Comparison of ENCODE assay signal across 21 cellular contexts in the genomic region with DNA sequence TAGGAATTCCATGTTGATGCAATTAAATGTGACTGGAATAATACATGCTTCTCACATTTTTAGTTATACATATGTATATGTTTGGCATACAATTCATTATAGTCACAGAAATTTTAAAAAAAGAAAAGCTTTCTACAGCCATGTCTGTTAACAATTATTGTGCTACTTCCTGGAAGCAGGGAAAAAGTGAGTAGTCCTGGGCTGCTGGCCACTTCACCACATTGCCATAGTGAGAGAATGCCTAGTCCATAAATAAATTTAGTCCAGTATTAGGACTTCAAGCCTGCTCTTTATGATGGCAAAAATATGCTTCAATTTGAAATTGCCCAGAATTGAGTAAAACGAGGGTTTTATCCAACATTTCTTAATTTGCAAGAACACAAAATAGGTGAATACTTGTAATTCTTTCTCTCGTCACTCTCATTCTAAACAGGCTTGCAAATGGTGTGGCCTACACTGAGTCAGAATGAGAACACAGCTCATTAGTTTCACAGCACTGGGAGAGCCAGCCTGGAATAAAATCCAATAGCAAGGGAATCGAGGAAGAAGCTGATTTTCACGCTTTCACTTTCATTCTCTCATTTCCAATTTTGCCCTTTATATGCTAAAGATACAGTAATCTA.
DNase-seq lines count a peak whose midpoint lies in the region; ATAC-seq and TF ChIP-seq lines count a peak whose summit lies in the region.
"Had no signal": no experiment of that assay in that cellular context is flagged by ENCODE, and none has a peak within 500 bp of the region (broad histone marks: within the 10 kb centered on the region; RNA-seq: fewer than 3 reads in every experiment).

No MANE protein-coding gene starts in this region.

- H2AFZ ChIP-seq in MM.1S (ENCODE audit: low read length) = no peak overlapping the region
- H2AFZ ChIP-seq: GM23338 had no signal

- no peaks in the 10 kb centered on the region for H3K27me3 ChIP-seq in MM.1S (replicated peaks; ENCODE audit: insufficient read depth, low read length)
- H3K27me3 ChIP-seq: BLaER1 had no signal

- H3K9me3 Mint-ChIP-seq in activated T-cell treated with anti-CD3 and anti-CD28 coated beads, Interleukin-2, amount 50 U/mL, for 4 hours = no peaks in the 10 kb centered on the region
- H3K9me3 Mint-ChIP-seq: activated B cell treated with CpG ODN at 0.5 μM for 24 hours; GM23338; natural killer cell; stimulated activated naive B cell treated with anti-CD40 and anti-IgM and Interleukin-4, amounts not matched to agents 10 μg/mL and 1 μg/mL and 100 μg/mL, for 72 hours had no signal

- H4K20me1 ChIP-seq in MM.1S (ENCODE audit: insufficient read depth, low read length) = no peaks in the 10 kb centered on the region
- H4K20me1 ChIP-seq: BLaER1 had no signal

- no peak overlapping the region for H3K27ac ChIP-seq in MM.1S (ENCODE audit: low read length)
- H3K27ac ChIP-seq: BLaER1, left ventricle myocardium inferior had no signal

- no peak for ATAC-seq in activated T-cell treated with anti-CD3 and anti-CD28 coated beads, Interleukin-2, amount 50 U/mL, for 4 hours
- ATAC-seq in HG02870 (IDR thresholded peaks at IDR 0.05; ENCODE audit: unreplicated experiment) = no peak
- ATAC-seq: esophagus mucosa; GM23338; natural killer cell; stimulated activated naive B cell treated with anti-CD40 and anti-IgM and Interleukin-4, amounts not matched to agents 10 μg/mL and 1 μg/mL and 100 μg/mL, for 72 hours had no signal

- no peaks in the 10 kb centered on the region for H3K4me1 Mint-ChIP-seq in activated T-cell treated with anti-CD3 and anti-CD28 coated beads, Interleukin-2, amount 50 U/mL, for 4 hours (ENCODE audit: low read depth)
- H3K4me1 Mint-ChIP-seq: activated B cell treated with CpG ODN at 0.5 μM for 24 hours; GM23338; natural killer cell; stimulated activated naive B cell treated with anti-CD40 and anti-IgM and Interleukin-4, amounts not matched to agents 10 μg/mL and 1 μg/mL and 100 μg/mL, for 72 hours had no signal

- H3K4me3 Mint-ChIP-seq in activated T-cell treated with anti-CD3 and anti-CD28 coated beads, Interleukin-2, amount 50 U/mL, for 4 hours = no peak overlapping the region
- H3K4me3 Mint-ChIP-seq: activated B cell treated with CpG ODN at 0.5 μM for 24 hours; GM23338; natural killer cell; stimulated activated naive B cell treated with anti-CD40 and anti-IgM and Interleukin-4, amounts not matched to agents 10 μg/mL and 1 μg/mL and 100 μg/mL, for 72 hours had no signal

- no peak for TF ChIP-seq CTCF in MM.1S (IDR thresholded peaks at IDR 0.05; ENCODE audit: low read length)

- H3F3A ChIP-seq in MM.1S (ENCODE audit: insufficient read depth, low read length) = no peaks in the 10 kb centered on the region

- no peaks in the 10 kb centered on the region for H3K27me3 Mint-ChIP-seq in activated T-cell treated with anti-CD3 and anti-CD28 coated beads, Interleukin-2, amount 50 U/mL, for 4 hours (ENCODE audit: low read depth)
- H3K27me3 Mint-ChIP-seq: activated B cell treated with CpG ODN at 0.5 μM for 24 hours; progenitor cell of endocrine pancreas; stimulated activated naive B cell treated with anti-CD40 and anti-IgM and Interleukin-4, amounts not matched to agents 10 μg/mL and 1 μg/mL and 100 μg/mL, for 72 hours had no signal

- peak overlapping the region; percentile 20; the same call in 1 of the 2 replicates for H3K4me2 ChIP-seq in MM.1S (ENCODE audit: low read depth, low read length)
- H3K4me2 ChIP-seq: BLaER1, GM23338 had no signal

- no peaks in the 10 kb centered on the region for H3K9me2 ChIP-seq in MM.1S (replicated peaks; ENCODE audit: insufficient read depth, low read length)

- H3K4me1 ChIP-seq in MM.1S (ENCODE audit: low read length) = no peaks in the 10 kb centered on the region
- H3K4me1 ChIP-seq: BLaER1, left ventricle myocardium inferior had no signal

- no peaks in the 10 kb centered on the region for H3K36me3 Mint-ChIP-seq in activated T-cell treated with anti-CD3 and anti-CD28 coated beads, Interleukin-2, amount 50 U/mL, for 4 hours (ENCODE audit: insufficient read depth)
- H3K36me3 Mint-ChIP-seq: natural killer cell; stimulated activated naive B cell treated with anti-CD40 and anti-IgM and Interleukin-4, amounts not matched to agents 10 μg/mL and 1 μg/mL and 100 μg/mL, for 72 hours had no signal

- DNase-seq in AG20443 (ENCODE audit: low spot score) (peak; percentile 75), MM.1S (no peak), fibroblast of gingiva (ENCODE audit: low read depth) (peak; percentile 86), renal cortical epithelial cell (ENCODE audit: low read depth) (peak; percentile 21), cardiac septum (ENCODE audit: low spot score) (no peak), DMS 273 treated with DMSO at 0.1 percent for 48 hours (lab: John Stamatoyannopoulos, UW) (no peak)
- no peak for DNase-seq in activated T-cell treated with anti-CD3 and anti-CD28 coated beads, Interleukin-2, amount 50 U/mL, for 4 hours
- DNase-seq: activated B cell treated with CpG ODN at 0.5 μM for 24 hours; activated gamma-delta T cell; cortex of kidney; left ventricle myocardium inferior; natural killer cell; NCI-H2107; NCI-H748 treated with DMSO at 0.1 percent for 48 hours; RPMI8226; stimulated activated naive B cell treated with anti-CD40 and anti-IgM and Interleukin-4, amounts not matched to agents 10 μg/mL and 1 μg/mL and 100 μg/mL, for 72 hours had no signal

- no peaks in the 10 kb centered on the region for H3K79me2 ChIP-seq in MM.1S (ENCODE audit: low read length)

- intact Hi-C loops in cardiac septum (cut with DNase I) = no loop called here

- H3K9ac ChIP-seq in MM.1S (ENCODE audit: low read length) = no peak overlapping the region
- H3K9ac ChIP-seq: BLaER1 had no signal

- no peaks in the 10 kb centered on the region for H3K36me3 ChIP-seq in MM.1S (replicated peaks; ENCODE audit: insufficient read depth, low read length)
- H3K36me3 ChIP-seq: BLaER1, left ventricle myocardium inferior had no signal

- H3K9me3 ChIP-seq in MM.1S (replicated peaks; ENCODE audit: insufficient read depth, low read length) = no peaks in the 10 kb centered on the region
- H3K9me3 ChIP-seq: BLaER1, left ventricle myocardium inferior had no signal

- H3K4me3 ChIP-seq in MM.1S (ENCODE audit: low read length) = no peak overlapping the region
- H3K4me3 ChIP-seq: BLaER1, GM23338, left ventricle myocardium inferior had no signal

Comparison
In these comparisons a context has a peak if more than half of its experiments do, and no peak if none do; other contexts are left out.
1. DNase-seq: peak in AG20443 (single experiment), fibroblast of gingiva (single experiment) and renal cortical epithelial cell (single experiment); none in MM.1S (single experiment), cardiac septum (single experiment), DMS 273 treated with DMSO at 0.1 percent for 48 hours (single experiment) and activated T-cell treated with anti-CD3 and anti-CD28 coated beads, Interleukin-2, amount 50 U/mL, for 4 hours (single experiment).